ENCODE assay signal across 8 cellular contexts in the genomic region with DNA sequence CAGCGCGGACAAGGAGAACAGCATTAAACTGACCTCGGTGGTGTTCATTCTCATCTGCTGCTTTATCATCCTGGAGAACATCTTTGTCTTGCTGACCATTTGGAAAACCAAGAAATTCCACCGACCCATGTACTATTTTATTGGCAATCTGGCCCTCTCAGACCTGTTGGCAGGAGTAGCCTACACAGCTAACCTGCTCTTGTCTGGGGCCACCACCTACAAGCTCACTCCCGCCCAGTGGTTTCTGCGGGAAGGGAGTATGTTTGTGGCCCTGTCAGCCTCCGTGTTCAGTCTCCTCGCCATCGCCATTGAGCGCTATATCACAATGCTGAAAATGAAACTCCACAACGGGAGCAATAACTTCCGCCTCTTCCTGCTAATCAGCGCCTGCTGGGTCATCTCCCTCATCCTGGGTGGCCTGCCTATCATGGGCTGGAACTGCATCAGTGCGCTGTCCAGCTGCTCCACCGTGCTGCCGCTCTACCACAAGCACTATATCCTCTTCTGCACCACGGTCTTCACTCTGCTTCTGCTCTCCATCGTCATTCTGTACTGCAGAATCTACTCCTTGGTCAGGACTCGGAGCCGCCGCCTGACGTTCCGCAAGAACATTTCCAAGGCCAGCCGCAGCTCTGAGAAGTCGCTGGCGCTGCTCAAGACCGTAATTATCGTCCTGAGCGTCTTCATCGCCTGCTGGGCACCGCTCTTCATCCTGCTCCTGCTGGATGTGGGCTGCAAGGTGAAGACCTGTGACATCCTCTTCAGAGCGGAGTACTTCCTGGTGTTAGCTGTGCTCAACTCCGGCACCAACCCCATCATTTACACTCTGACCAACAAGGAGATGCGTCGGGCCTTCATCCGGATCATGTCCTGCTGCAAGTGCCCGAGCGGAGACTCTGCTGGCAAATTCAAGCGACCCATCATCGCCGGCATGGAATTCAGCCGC. TPM values are rescaled to one million over a fixed set of nuclear protein-coding genes. Genes with fewer than 3 reads are reported as not detected.
DNase-seq lines count a peak whose midpoint lies in the region; ATAC-seq and TF ChIP-seq lines count a peak whose summit lies in the region.

No MANE protein-coding gene starts in this region.

- H3K27ac ChIP-seq in DND-41 (ENCODE audit: low read length) = no peak overlapping the region; the same call in 1 of the 2 replicates

- H3K4me3 Mint-ChIP-seq in activated B cell treated with CpG ODN at 0.5 μM for 24 hours = peak overlapping the region; percentile 98
- peak overlapping the region; percentile 79 for H3K4me3 Mint-ChIP-seq in dendritic cell treated with granulocyte-macrophage colony-stimulating factor and Interleukin-4, amounts not matched to agents 40 ng/mL and 50 ng/mL, for 4 days

- H3K4me3 ChIP-seq in DND-41 (ENCODE audit: low read depth in 1 of 2, low read length in 2 of 2) = peak overlapping the region in 1 of 2 experiments; percentile 65; a peak in 1 of 4 replicates
- no peak overlapping the region for H3K4me3 ChIP-seq in skeletal muscle satellite cell (ENCODE audit: low read length)

- H2AFZ ChIP-seq in DND-41 (ENCODE audit: low read depth, low read length) = peak overlapping the region; percentile 51; the same call in 1 of the 2 replicates

- CTCF ChIA-PET in activated B cell treated with CpG ODN at 0.5 μM for 24 hours (lab: Charles Lee) = interaction anchor here (0.7 to 7.0 kb wide), 37 partner anchors 8 to 317 kb away, joined by 3 to 96 read pairs (median 4); a partner anchor contains a TSS

- ATAC-seq in DND-41 (ENCODE audit: insufficient read depth, low read depth) = no peak
- ATAC-seq in activated B cell treated with CpG ODN at 0.5 μM for 24 hours (ENCODE audit: low read depth) = no peak

- H3K4me1 ChIP-seq in DND-41 (ENCODE audit: insufficient read depth, low read length) (peaks cover 34% of the 10 kb centered on the region), skeletal muscle satellite cell (ENCODE audit: control insufficient read depth, insufficient read depth, low read length) (peaks cover 10% of the 10 kb centered on the region)

- no peaks in the 10 kb centered on the region for H3K9me3 Mint-ChIP-seq in activated B cell treated with CpG ODN at 0.5 μM for 24 hours
- no peaks in the 10 kb centered on the region for H3K9me3 Mint-ChIP-seq in dendritic cell treated with granulocyte-macrophage colony-stimulating factor and Interleukin-4, amounts not matched to agents 40 ng/mL and 50 ng/mL, for 4 days

- no peaks in the 10 kb centered on the region for H3K79me2 ChIP-seq in DND-41 (ENCODE audit: insufficient read depth, low read length)

- POLR2A ChIA-PET in activated B cell treated with CpG ODN at 0.5 μM for 24 hours (lab: Charles Lee) = interaction anchor here (0.5 to 5.7 kb wide), 19 partner anchors 8 to 1201 kb away, joined by 3 to 154 read pairs (median 7); a partner anchor contains a TSS

- H3K4me1 Mint-ChIP-seq in activated B cell treated with CpG ODN at 0.5 μM for 24 hours = peaks cover 73% of the 10 kb centered on the region
- H3K4me1 Mint-ChIP-seq in dendritic cell treated with granulocyte-macrophage colony-stimulating factor and Interleukin-4, amounts not matched to agents 40 ng/mL and 50 ng/mL, for 4 days (ENCODE audit: low read depth) = peaks cover 45% of the 10 kb centered on the region

- H3K36me3 ChIP-seq in DND-41 (ENCODE audit: insufficient read depth, low read length) (peaks cover 5% of the 10 kb centered on the region; the same call in 1 of the 2 replicates), skeletal muscle satellite cell (ENCODE audit: insufficient read depth, low read length) (peaks cover 27% of the 10 kb centered on the region)

- H3K9ac ChIP-seq in DND-41 (ENCODE audit: low read depth, low read length) = no peak overlapping the region
- H3K9ac ChIP-seq in skeletal muscle satellite cell (ENCODE audit: low read depth, low read length) = no peak overlapping the region

- H3K27me3 ChIP-seq in DND-41 (ENCODE audit: insufficient read depth, low read length, poor library complexity) (peaks cover 11% of the 10 kb centered on the region), skeletal muscle satellite cell (ENCODE audit: control insufficient read depth, insufficient read depth, low read length) (no peaks in the 10 kb centered on the region)

- H3K27me3 Mint-ChIP-seq in activated B cell treated with CpG ODN at 0.5 μM for 24 hours = no peaks in the 10 kb centered on the region
- peaks cover 46% of the 10 kb centered on the region for H3K27me3 Mint-ChIP-seq in dendritic cell treated with granulocyte-macrophage colony-stimulating factor and Interleukin-4, amounts not matched to agents 40 ng/mL and 50 ng/mL, for 4 days

- DNase-seq in DND-41 = no peak
- DNase-seq in activated B cell treated with CpG ODN at 0.5 μM for 24 hours = no peak
- no peak for DNase-seq in hippocampal formation (lab: John Stamatoyannopoulos, UW)
- DNase-seq in NCI-H2081 treated with DMSO at 0.1 percent for 48 hours (lab: John Stamatoyannopoulos, UW) = no peak
- no peak for DNase-seq in NCI-H774 (lab: John Stamatoyannopoulos, UW)
- DNase-seq in SKM-1 treated with dmso at 0.1 percent for 144 hours (lab: John Stamatoyannopoulos, UW; ENCODE audit: unreplicated experiment) = no peak

- H3K9me3 ChIP-seq in DND-41 (ENCODE audit: insufficient read depth, low read length, severe bottlenecking) = no peaks in the 10 kb centered on the region
- H3K9me3 ChIP-seq in skeletal muscle satellite cell (replicated peaks; ENCODE audit: low read length) = no peaks in the 10 kb centered on the region

- no peaks in the 10 kb centered on the region for H4K20me1 ChIP-seq in DND-41 (ENCODE audit: insufficient read depth, low read length)

- TF ChIP-seq CTCF in DND-41 (IDR thresholded peaks at IDR 0.05; ENCODE audit: borderline replicate concordance, extremely low read depth, low read length, poor library complexity, severe bottlenecking) = no peak
- TF ChIP-seq CTCF in activated B cell treated with CpG ODN at 0.5 μM for 24 hours (IDR thresholded peaks at IDR 0.05) = no peak

- peak overlapping the region; percentile 98 for H3K27ac Mint-ChIP-seq in activated B cell treated with CpG ODN at 0.5 μM for 24 hours
- peak overlapping the region; percentile 86 for H3K27ac Mint-ChIP-seq in dendritic cell treated with granulocyte-macrophage colony-stimulating factor and Interleukin-4, amounts not matched to agents 40 ng/mL and 50 ng/mL, for 4 days

- intact Hi-C loops in activated B cell treated with CpG ODN at 0.5 μM for 24 hours (cut with micrococcal nuclease) = loop anchor here (5.0 kb wide), 1 partner anchor 173 kb away; no protein-coding TSS in a partner anchor
- intact Hi-C loops in dendritic cell treated with granulocyte-macrophage colony-stimulating factor and Interleukin-4, amounts not matched to agents 40 ng/mL and 50 ng/mL, for 4 days (cut with micrococcal nuclease) = loop anchor here (2.0 to 10.0 kb wide), 5 partner anchors 25 to 319 kb away; no protein-coding TSS in a partner anchor

- peaks cover 75% of the 10 kb centered on the region for H3K36me3 Mint-ChIP-seq in activated B cell treated with CpG ODN at 0.5 μM for 24 hours (ENCODE audit: low read depth)
- H3K36me3 Mint-ChIP-seq in dendritic cell treated with granulocyte-macrophage colony-stimulating factor and Interleukin-4, amounts not matched to agents 40 ng/mL and 50 ng/mL, for 4 days (ENCODE audit: low read depth) = peaks cover 51% of the 10 kb centered on the region

- H3K4me2 ChIP-seq in DND-41 (ENCODE audit: insufficient read depth, low read length) (peak overlapping the region; percentile 84), skeletal muscle satellite cell (ENCODE audit: low read length) (peak overlapping the region; percentile 90)

RNA-seq across cellular contexts. Expression of a gene that starts 2.5 kb away (rescaled TPM):
- 77.7 and 85.2 TPM in 2 replicates for total RNA-seq in activated B cell treated with CpG ODN at 0.5 μM for 24 hours
- total RNA-seq in skeletal muscle satellite cell (2012; rRNA removed) = 0.44 and 1.3 TPM in 2 replicates
